13 cellular contexts compared by ENCODE assay signal in genomic region chr7:159068893-159069448, GRCh38.
A peak's percentile ranks its signal among the peaks of the same experiment; 100 is the strongest.
DNase-seq lines count a peak whose midpoint lies in the region; TF ChIP-seq lines count a peak whose summit lies in the region.
"Had no signal": no experiment of that assay in that cellular context is flagged by ENCODE, and none has a peak within 500 bp of the region (broad histone marks: within the 10 kb centered on the region; RNA-seq: fewer than 3 reads in every experiment).

No MANE protein-coding gene starts in this region.

- H3K27me3 Mint-ChIP-seq in CD8-positive, alpha-beta memory T cell = peaks cover 0 to 6% of the 10 kb centered on the region in 2 donors
- H3K27me3 Mint-ChIP-seq: activated naive CD8-positive, alpha-beta T cell; central memory CD8-positive, alpha-beta T cell had no signal

- H3K27ac Mint-ChIP-seq in CD8-positive, alpha-beta memory T cell = peak overlapping the region in 6 of 8 donors; percentile 3 to 83 (median 70)
- H3K27ac Mint-ChIP-seq: activated naive CD8-positive, alpha-beta T cell had no signal

- H3K9me3 ChIP-seq in CD8-positive, alpha-beta memory T cell (ENCODE audit: low read length) = no peaks in the 10 kb centered on the region
- H3K9me3 ChIP-seq in stomach (no peaks in the 10 kb centered on the region), thyroid gland (no peaks in the 10 kb centered on the region)

- H3K4me1 Mint-ChIP-seq in CD8-positive, alpha-beta memory T cell = peaks cover 13 to 30% (median 18%) of the 10 kb centered on the region in 3 donors

- DNase-seq in CD8-positive, alpha-beta memory T cell = no peak
- peak; percentile 69 for DNase-seq in mesenteric fat pad (ENCODE audit: low spot score)
- no peak for DNase-seq in stomach
- DNase-seq in anterior cingulate cortex (lab: John Stamatoyannopoulos, UW) = no peak
- DNase-seq in activated gamma-delta T cell treated with Interleukin-2 at 50 U/mL for 16 hours = no peak
- no peak for DNase-seq in thyroid gland
- no peak for DNase-seq in stimulated activated CD4-positive, alpha-beta T cell treated with anti-CD3 and anti-CD28 coated beads, Interleukin-2, amount 100 ng/mL, for 48 hours
- DNase-seq: NCI-H187, NCI-H510A treated with DMSO at 0.1 percent for 48 hours, PC-9 had no signal

- TF ChIP-seq CTCF in stomach (IDR thresholded peaks at IDR 0.05) = no peak
- TF ChIP-seq CTCF in thyroid gland (IDR thresholded peaks at IDR 0.05) = no peak

- H3K4me1 ChIP-seq in CD8-positive, alpha-beta memory T cell (ENCODE audit: insufficient read depth, low read length) = no peaks in the 10 kb centered on the region
- H3K4me1 ChIP-seq in stomach (peaks cover 4 to 44% (median 23%) of the 10 kb centered on the region in 4 donors), thyroid gland (no peaks in the 10 kb centered on the region)

- intact Hi-C loops in stomach (cut with DNase I; ENCODE audit: low total_unique reads) = no loop called here
- intact Hi-C loops in thyroid gland (cut with DNase I) = no loop called here

- H3K36me3 ChIP-seq in CD8-positive, alpha-beta memory T cell (ENCODE audit: insufficient read depth, low read length) = no peaks in the 10 kb centered on the region
- no peaks in the 10 kb centered on the region for H3K36me3 ChIP-seq in stomach
- no peaks in the 10 kb centered on the region for H3K36me3 ChIP-seq in thyroid gland

- POLR2A ChIA-PET in CD8-positive, alpha-beta memory T cell (lab: Charles Lee) = no interaction called here

- 82 to 86% (median 85%) methylated on average over 14 of the region's 14 CpGs for WGBS in stomach, 5 donors
- 82% methylated on average over 14 of the region's 14 CpGs for WGBS in thyroid gland, 2 donors

- TF ChIP-seq POLR2A in stomach (IDR thresholded peaks at IDR 0.05) = no peak
- no peak for TF ChIP-seq POLR2A in thyroid gland (IDR thresholded peaks at IDR 0.05)

- CTCF ChIA-PET in CD8-positive, alpha-beta memory T cell (lab: Charles Lee) = no interaction called here

- H3K36me3 Mint-ChIP-seq in CD8-positive, alpha-beta memory T cell = no peaks in the 10 kb centered on the region
- H3K36me3 Mint-ChIP-seq: activated naive CD8-positive, alpha-beta T cell had no signal

- H3K27me3 ChIP-seq in CD8-positive, alpha-beta memory T cell (ENCODE audit: insufficient read depth, low read length, poor library complexity, severe bottlenecking) = no peaks in the 10 kb centered on the region
- H3K27me3 ChIP-seq in stomach = no peaks in the 10 kb centered on the region
- no peaks in the 10 kb centered on the region for H3K27me3 ChIP-seq in thyroid gland

- H3K4me3 Mint-ChIP-seq in CD8-positive, alpha-beta memory T cell = peak overlapping the region in 4 of 7 donors; percentile 44 to 61 (median 51)
- H3K4me3 Mint-ChIP-seq: activated naive CD8-positive, alpha-beta T cell; central memory CD8-positive, alpha-beta T cell had no signal

- H3K9me3 Mint-ChIP-seq in CD8-positive, alpha-beta memory T cell = no peaks in the 10 kb centered on the region
- H3K9me3 Mint-ChIP-seq: central memory CD8-positive, alpha-beta T cell had no signal

- no peak overlapping the region for H3K4me3 ChIP-seq in CD8-positive, alpha-beta memory T cell (ENCODE audit: low read length)
- H3K4me3 ChIP-seq in stomach = no peak overlapping the region
- no peak overlapping the region for H3K4me3 ChIP-seq in thyroid gland (replicated peaks in 1 of 3)
- H3K4me3 ChIP-seq: PC-9 had no signal

- no peak overlapping the region for H3K27ac ChIP-seq in CD8-positive, alpha-beta memory T cell (ENCODE audit: low read depth, low read length)
- H3K27ac ChIP-seq in cingulate gyrus (ENCODE audit: low read depth, low read length) (peak overlapping the region; percentile 51), stomach (peak overlapping the region in 4 of 5 donors; percentile 64 to 80 (median 73)), thyroid gland (no peak overlapping the region)
- H3K27ac ChIP-seq: PC-9 had no signal

- TF ChIP-seq EP300 in stomach (IDR thresholded peaks at IDR 0.05) = no peak

Comparison
In these comparisons a context has a peak if more than half of its experiments do, and no peak if none do; other contexts are left out.
1. H3K27ac ChIP-seq: peak in cingulate gyrus (single experiment) and stomach (4 of 5); none in CD8-positive, alpha-beta memory T cell (single experiment) and thyroid gland (0 of 3).